ENCODE assay signal across 14 cellular contexts in the genomic region with DNA sequence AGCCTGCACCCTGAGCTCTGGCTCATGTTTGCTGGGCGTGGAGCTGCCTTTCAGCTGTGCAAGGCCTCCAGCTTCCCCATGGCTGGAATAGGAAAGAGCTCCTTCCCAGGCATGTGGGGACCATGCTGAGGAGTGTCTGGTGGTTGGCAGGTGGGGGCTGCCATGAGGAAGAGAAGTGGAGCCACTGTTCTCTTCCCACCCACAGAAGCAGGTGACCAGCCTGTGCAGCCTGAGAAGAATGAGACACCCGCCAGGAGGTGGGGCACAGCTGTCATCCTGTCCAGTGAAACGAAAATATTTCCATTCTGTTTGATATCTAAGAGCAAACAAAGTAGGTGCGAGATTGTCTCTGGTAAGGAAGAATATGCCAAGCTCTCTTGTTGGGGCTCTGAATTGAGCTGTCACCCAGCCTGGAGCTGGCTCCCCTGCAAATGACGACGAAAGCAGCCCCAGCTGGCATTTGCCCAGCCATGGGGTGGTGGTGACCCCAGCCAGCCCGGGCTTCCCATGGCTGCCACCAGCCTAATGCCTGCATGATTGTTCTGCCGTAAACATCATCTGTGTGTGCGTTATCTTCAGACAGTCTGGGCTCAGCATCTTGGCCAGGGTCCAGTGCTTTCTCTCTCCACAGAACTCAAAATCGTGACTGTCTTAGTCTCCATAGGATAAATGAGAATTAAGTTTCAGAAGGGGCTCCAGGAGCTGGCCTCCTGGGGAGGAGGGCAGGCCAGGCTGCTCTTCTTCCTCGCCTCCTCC.
DNase-seq lines count a peak whose midpoint lies in the region; TF ChIP-seq lines count a peak whose summit lies in the region.
"Had no signal": no experiment of that assay in that cellular context is flagged by ENCODE, and none has a peak within 500 bp of the region (broad histone marks: within the 10 kb centered on the region; RNA-seq: fewer than 3 reads in every experiment).

No MANE protein-coding gene starts in this region.

- H3K27me3 ChIP-seq in BE2C, result no peaks in the 10 kb centered on the region

- DNase-seq in BE2C (peak; percentile 62), NCI-H146 (lab: John Stamatoyannopoulos, UW) (peak; percentile 67), medulla oblongata (ENCODE audit: extremely low spot score) (peak; percentile 7), glutamatergic neuron (no peak), cortex of kidney (lab: John Stamatoyannopoulos, UW) (no peak), NCI-H2227 treated with DMSO at 0.1 percent for 48 hours (lab: John Stamatoyannopoulos, UW) (no peak)
- no peak for DNase-seq in activated naive CD4-positive, alpha-beta T cell treated with anti-CD3 and anti-CD28 coated beads for 36 hours
- DNase-seq: NCI-H226; RPMI8226; stimulated activated CD4-positive, alpha-beta T cell treated with anti-CD3 and anti-CD28 coated beads, Interleukin-4, amount 100 ng/mL, for 1 hour; stimulated activated naive CD4-positive, alpha-beta T cell treated with Interleukin-2 at 50 U/mL for 16 hours had no signal

- intact Hi-C loops in activated naive CD4-positive, alpha-beta T cell treated with anti-CD3 and anti-CD28 coated beads for 36 hours (cut with micrococcal nuclease), result no loop called here

- H3K9me3 Mint-ChIP-seq in brain (peaks cover 0 to 7% (median 0%) of the 10 kb centered on the region in 5 experiments), glutamatergic neuron (ENCODE audit: unreplicated experiment) (peaks cover 5% of the 10 kb centered on the region)
- H3K9me3 Mint-ChIP-seq in activated naive CD4-positive, alpha-beta T cell treated with anti-CD3 and anti-CD28 coated beads for 36 hours, result no peaks in the 10 kb centered on the region
- H3K9me3 Mint-ChIP-seq: activated naive CD4-positive, alpha-beta T cell treated with anti-CD3 and anti-CD28 coated beads, Interleukin-2, amount 50 U/mL, for 24 hours had no signal

- peaks cover 7% of the 10 kb centered on the region for H3K27me3 Mint-ChIP-seq in brain
- H3K27me3 Mint-ChIP-seq in glutamatergic neuron (ENCODE audit: unreplicated experiment), result peaks cover 5% of the 10 kb centered on the region
- H3K27me3 Mint-ChIP-seq in activated naive CD4-positive, alpha-beta T cell treated with anti-CD3 and anti-CD28 coated beads for 36 hours (ENCODE audit: low read depth), result no peaks in the 10 kb centered on the region
- H3K27me3 Mint-ChIP-seq: activated naive CD4-positive, alpha-beta T cell treated with anti-CD3 and anti-CD28 coated beads, Interleukin-2, amount 50 U/mL, for 24 hours; B cell had no signal

- H3K36me3 Mint-ChIP-seq in brain (no peaks in the 10 kb centered on the region), glutamatergic neuron (ENCODE audit: unreplicated experiment) (no peaks in the 10 kb centered on the region)
- no peaks in the 10 kb centered on the region for H3K36me3 Mint-ChIP-seq in activated naive CD4-positive, alpha-beta T cell treated with anti-CD3 and anti-CD28 coated beads for 36 hours (ENCODE audit: low read depth)
- H3K36me3 Mint-ChIP-seq: activated naive CD4-positive, alpha-beta T cell treated with anti-CD3 and anti-CD28 coated beads, Interleukin-2, amount 50 U/mL, for 24 hours had no signal

- CTCF ChIA-PET in activated naive CD4-positive, alpha-beta T cell treated with anti-CD3 and anti-CD28 coated beads for 36 hours (lab: Charles Lee), result no interaction called here

- H3K9me3 ChIP-seq in BE2C, result no peaks in the 10 kb centered on the region

- H3K27ac Mint-ChIP-seq in brain (peak overlapping the region in 3 of 5 experiments; percentile 35 to 80 (median 73)), glutamatergic neuron (ENCODE audit: unreplicated experiment) (no peak overlapping the region)
- no peak overlapping the region for H3K27ac Mint-ChIP-seq in activated naive CD4-positive, alpha-beta T cell treated with anti-CD3 and anti-CD28 coated beads for 36 hours
- H3K27ac Mint-ChIP-seq: activated naive CD4-positive, alpha-beta T cell treated with anti-CD3 and anti-CD28 coated beads, Interleukin-2, amount 50 U/mL, for 24 hours; B cell had no signal

- peaks cover 34% of the 10 kb centered on the region for H3K4me1 Mint-ChIP-seq in brain
- no peaks in the 10 kb centered on the region for H3K4me1 Mint-ChIP-seq in glutamatergic neuron (ENCODE audit: low read depth, unreplicated experiment)
- no peaks in the 10 kb centered on the region for H3K4me1 Mint-ChIP-seq in activated naive CD4-positive, alpha-beta T cell treated with anti-CD3 and anti-CD28 coated beads for 36 hours (ENCODE audit: low read depth)
- H3K4me1 Mint-ChIP-seq: activated naive CD4-positive, alpha-beta T cell treated with anti-CD3 and anti-CD28 coated beads, Interleukin-2, amount 50 U/mL, for 24 hours; B cell had no signal

- H3K4me1 ChIP-seq in BE2C, result peaks cover 16% of the 10 kb centered on the region

- H3K4me3 Mint-ChIP-seq in brain, result peak overlapping the region in 1 of 5 experiments; percentile 30
- no peak overlapping the region for H3K4me3 Mint-ChIP-seq in glutamatergic neuron (ENCODE audit: unreplicated experiment)
- no peak overlapping the region for H3K4me3 Mint-ChIP-seq in activated naive CD4-positive, alpha-beta T cell treated with anti-CD3 and anti-CD28 coated beads for 36 hours
- H3K4me3 Mint-ChIP-seq: activated naive CD4-positive, alpha-beta T cell treated with anti-CD3 and anti-CD28 coated beads, Interleukin-2, amount 50 U/mL, for 24 hours; B cell had no signal

- TF ChIP-seq CTCF in BE2C (IDR thresholded peaks at IDR 0.05; ENCODE audit: low read depth, low read length) (no peak), brain (conservative IDR thresholded peaks at IDR 0.05) (no peak), glutamatergic neuron (IDR thresholded peaks at IDR 0.05; ENCODE audit: partially characterized antibody, unreplicated experiment) (no peak)

- H3K36me3 ChIP-seq in BE2C, result no peaks in the 10 kb centered on the region

- H3K4me3 ChIP-seq in BE2C (ENCODE audit: low read depth, low read length), result no peak overlapping the region

Comparison
In these comparisons a context has a peak if more than half of its experiments do, and no peak if none do; other contexts are left out.
1. DNase-seq: peak in BE2C (single experiment), NCI-H146 (single experiment) and medulla oblongata (single experiment); none in glutamatergic neuron (single experiment), cortex of kidney (single experiment), activated naive CD4-positive, alpha-beta T cell treated with anti-CD3 and anti-CD28 coated beads for 36 hours (single experiment) and NCI-H2227 treated with DMSO at 0.1 percent for 48 hours (single experiment).
2. H3K27ac Mint-ChIP-seq: peak in brain (3 of 5); none in glutamatergic neuron (single experiment) and activated naive CD4-positive, alpha-beta T cell treated with anti-CD3 and anti-CD28 coated beads for 36 hours (single experiment).